21 cellular contexts compared by ENCODE assay signal in genomic region chr3:181741428-181741827, GRCh38. TPM values are rescaled to one million over a fixed set of nuclear protein-coding genes. Genes with fewer than 3 reads are reported as not detected.
"Had no signal": no experiment of that assay in that cellular context is flagged by ENCODE, and none has a peak within 500 bp of the region (broad histone marks: within the 10 kb centered on the region; RNA-seq: fewer than 3 reads in every experiment).

No MANE protein-coding gene starts in this region.

- H3K4me3 Mint-ChIP-seq: activated naive CD8-positive, alpha-beta T cell treated with anti-CD3 and anti-CD28 coated beads for 36 hours; mesothelial cell of epicardium; natural killer cell treated with Interleukin-12 subunit alpha and Interleukin-12 subunit beta and Interleukin-15 and Interleukin-18, amount 100 ng/mL, for 72 hours; type B pancreatic cell had no signal

- H3K36me3 Mint-ChIP-seq: activated naive CD8-positive, alpha-beta T cell treated with anti-CD3 and anti-CD28 coated beads for 36 hours; mesothelial cell of epicardium; natural killer cell treated with Interleukin-12 subunit alpha and Interleukin-12 subunit beta and Interleukin-15 and Interleukin-18, amount 100 ng/mL, for 72 hours; type B pancreatic cell had no signal

- DNase-seq: activated CD4-positive, alpha-beta T cell treated with anti-CD3 and anti-CD28 coated beads, Interleukin-2, amount 50 U/mL, for 4 hours; activated naive CD8-positive, alpha-beta T cell treated with anti-CD3 and anti-CD28 coated beads for 36 hours; amniotic stem cell; dermis blood vessel endothelial cell; foreskin melanocyte; glutamatergic neuron; hippocampal formation; left cardiac atrium; stimulated activated CD4-positive, alpha-beta T cell treated with anti-CD3 and anti-CD28 coated beads, Interleukin-2, amount 100 ng/mL, for 24 hours; stimulated activated naive CD8-positive, alpha-beta T cell treated with anti-CD3 and anti-CD28 coated beads, Interleukin-15, Interleukin-2, amounts not matched to agents 100 U/mL and 50 U/mL, for 24 hours; T-helper 2 cell; WERI-Rb-1 had no signal

- H3K9me3 Mint-ChIP-seq: mesothelial cell of epicardium, type B pancreatic cell had no signal

- H3K4me3 ChIP-seq: cardiac muscle cell, lung, right atrium auricular region, suprapubic skin had no signal

- H3K27me3 Mint-ChIP-seq: type B pancreatic cell had no signal

- ATAC-seq: left cardiac atrium; natural killer cell treated with Interleukin-12 subunit alpha and Interleukin-12 subunit beta and Interleukin-15 and Interleukin-18, amount 100 ng/mL, for 72 hours; stimulated activated naive CD8-positive, alpha-beta T cell treated with anti-CD3 and anti-CD28 coated beads, Interleukin-15, Interleukin-2, amounts not matched to agents 100 U/mL and 50 U/mL, for 24 hours had no signal

- H3K27ac ChIP-seq: cardiac muscle cell, right atrium auricular region, suprapubic skin, WERI-Rb-1 had no signal

- H3K9me3 ChIP-seq: right atrium auricular region, suprapubic skin had no signal

- H3K4me1 Mint-ChIP-seq: activated naive CD8-positive, alpha-beta T cell treated with anti-CD3 and anti-CD28 coated beads for 36 hours; mesothelial cell of epicardium had no signal

- H3K27me3 ChIP-seq: cardiac muscle cell, right atrium auricular region had no signal

- H3K27ac Mint-ChIP-seq: activated naive CD8-positive, alpha-beta T cell treated with anti-CD3 and anti-CD28 coated beads for 36 hours; mesothelial cell of epicardium; natural killer cell treated with Interleukin-12 subunit alpha and Interleukin-12 subunit beta and Interleukin-15 and Interleukin-18, amount 100 ng/mL, for 72 hours; type B pancreatic cell had no signal

- H3K36me3 ChIP-seq: cardiac muscle cell, right atrium auricular region, suprapubic skin, WERI-Rb-1 had no signal

- H3K4me1 ChIP-seq: right atrium auricular region, suprapubic skin had no signal

RNA-seq across cellular contexts. Expression of gene SOX2, which starts 29.7 kb away (rescaled TPM):
- total RNA-seq: activated naive CD8-positive, alpha-beta T cell treated with anti-CD3 and anti-CD28 coated beads for 36 hours; dermis blood vessel endothelial cell; epithelial cell of proximal tubule; mesothelial cell of epicardium; natural killer cell treated with Interleukin-12 subunit alpha and Interleukin-12 subunit beta and Interleukin-15 and Interleukin-18, amount 100 ng/mL, for 72 hours; omental fat pad had no signal
- polyA plus RNA-seq: cardiac muscle cell had no signal
